Comparison of ENCODE assay signal across 9 cellular contexts in the genomic region with DNA sequence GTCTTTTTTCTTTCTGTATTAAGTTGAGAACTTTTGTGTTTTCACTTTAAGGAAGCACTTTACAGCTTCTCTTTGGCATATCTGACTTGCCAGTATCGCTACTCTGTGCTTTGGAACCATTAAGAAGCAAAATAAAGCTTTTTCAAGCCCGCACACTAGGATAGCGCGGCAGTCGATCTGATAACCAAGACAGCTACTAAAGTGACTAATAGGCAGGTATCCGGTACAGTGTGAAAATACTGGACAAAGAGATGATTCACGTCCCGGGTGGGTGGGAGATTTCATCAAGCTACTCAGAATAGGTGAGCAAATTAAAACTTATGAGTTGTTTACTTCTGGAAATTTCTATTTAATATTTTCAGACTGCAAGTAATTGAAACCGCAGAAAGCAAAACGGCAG. TPM values are rescaled to one million over a fixed set of nuclear protein-coding genes. Genes with fewer than 3 reads are reported as not detected.
"Had no signal": no experiment of that assay in that cellular context is flagged by ENCODE, and none has a peak within 500 bp of the region (broad histone marks: within the 10 kb centered on the region; RNA-seq: fewer than 3 reads in every experiment).

No MANE protein-coding gene starts in this region.

- DNase-seq: IMR-90, KBM-7, KG1 had no signal

- H3K27ac ChIP-seq: HL-60 had no signal

- H3K36me3 Mint-ChIP-seq: IgD-negative memory B cell had no signal

- H3K27ac Mint-ChIP-seq: IgD-negative memory B cell had no signal

- H3K4me3 ChIP-seq: K562 had no signal

- ATAC-seq: HepG2, K562 had no signal

RNA-seq across cellular contexts. Expression of gene SHISA6, which starts 53.8 kb away (rescaled TPM):
- total RNA-seq: HepG2, HT-29, HT1080, IMR-90, K562 had no signal
